Comparison of ENCODE assay signal across 8 cellular contexts in the genomic region with DNA sequence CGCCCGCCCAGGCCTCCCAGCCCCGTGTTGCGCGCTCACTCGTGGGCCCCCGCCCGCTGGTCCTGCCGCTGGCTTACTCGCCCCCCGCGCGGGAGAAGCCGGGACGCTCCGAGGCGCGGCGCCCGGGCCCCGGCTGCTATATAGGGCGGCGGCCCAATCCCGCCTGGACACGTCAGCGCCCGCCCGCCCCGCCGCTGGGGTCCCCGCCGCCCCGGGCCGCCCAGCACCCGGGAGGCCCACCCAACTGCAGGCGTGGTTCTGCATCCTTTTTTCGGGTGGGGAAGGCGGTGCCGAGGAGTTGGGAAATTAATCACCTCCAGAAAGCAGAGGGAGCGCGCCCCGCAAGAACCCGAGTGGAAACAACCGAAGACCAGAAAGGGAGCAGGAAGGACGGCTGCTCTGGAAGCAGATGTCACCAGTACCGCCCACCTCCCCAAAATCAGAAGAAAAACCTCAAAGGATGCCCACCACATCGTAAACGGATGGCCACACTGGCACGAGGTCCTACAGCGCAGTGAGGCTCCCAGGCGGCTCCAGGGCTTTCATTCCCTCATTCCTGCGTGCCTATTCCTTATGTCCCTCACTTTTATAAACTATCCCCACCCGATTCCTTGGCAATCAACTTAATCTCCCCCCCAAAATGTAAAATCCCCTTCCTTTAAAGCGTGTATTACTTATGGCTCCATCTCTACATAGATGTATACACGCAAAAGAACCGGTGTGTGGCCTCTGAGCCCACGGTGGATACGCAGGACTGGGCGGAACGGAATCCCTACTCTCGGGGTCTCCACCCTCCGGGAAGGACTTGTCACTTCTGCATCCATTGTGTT. TPM values are rescaled to one million over a fixed set of nuclear protein-coding genes. Genes with fewer than 3 reads are reported as not detected.
DNase-seq lines count a peak whose midpoint lies in the region; ATAC-seq and TF ChIP-seq lines count a peak whose summit lies in the region.

No MANE protein-coding gene starts in this region.

- no peaks in the 10 kb centered on the region for H3K9me2 ChIP-seq in PC-9 (ENCODE audit: insufficient read depth)

- WGBS in gastroesophageal sphincter (ENCODE audit: low coverage in 1 of 2), 2 donors: 39 to 48% methylated on average over 14 of the region's 62 CpGs
- WGBS in thyroid gland, 2 donors: 39 to 42% methylated on average over 26 to 27 of the region's 62 CpGs

- TF ChIP-seq POLR2A in gastroesophageal sphincter (IDR thresholded peaks at IDR 0.05) (peak in 1 of 2 donors; percentile 48), thyroid gland (IDR thresholded peaks at IDR 0.05) (peak in 1 of 2 donors; percentile 47)

- ATAC-seq in HG02763 (IDR thresholded peaks at IDR 0.05; ENCODE audit: unreplicated experiment) (peak; percentile 44), gastroesophageal sphincter (peak; percentile 94)

- peaks cover 80% of the 10 kb centered on the region for H4K20me1 ChIP-seq in PC-9 (ENCODE audit: insufficient read depth)

- 0 out of 2 replicates have a peak overlapping the region, but pooled peaks have one; percentile 18 for H3K27ac ChIP-seq in PC-9
- peak overlapping the region; percentile 97 to 98 (median 98) for H3K27ac ChIP-seq in gastroesophageal sphincter
- H3K27ac ChIP-seq in thyroid gland: peak overlapping the region in 2 of 3 donors; percentile 95 to 98

- CTCF ChIA-PET in PC-9 (lab: Charles Lee): no interaction called here

- intact Hi-C loops in PC-9 (cut with micrococcal nuclease; ENCODE audit: unreplicated experiment) (loop anchor here (2.0 to 10.0 kb wide), 3 partner anchors 42 to 362 kb away; partner anchors contain the start of genes ATG4B, HDLBP, SEPTIN2 and THAP4), thyroid gland (cut with DNase I) (loop anchor here (5.0 to 10.0 kb wide), 2 partner anchors 44 to 82 kb away; partner anchors contain the start of genes FARP2, HDLBP and SEPTIN2)

- BruUV-seq in PC-9 (replicated peaks; lab: Mats Ljungman, UMichigan): TSS peak; percentile 65

- TF ChIP-seq CTCF in PC-9 (conservative IDR thresholded peaks at IDR 0.05) (no peak), gastroesophageal sphincter (IDR thresholded peaks at IDR 0.05) (no peak), thyroid gland (IDR thresholded peaks at IDR 0.05) (no peak)

- DNase-seq in DMS 273 (lab: John Stamatoyannopoulos, UW; ENCODE audit: unreplicated experiment) (peak; percentile 77), DMS 273 treated with DMSO at 0.1 percent for 48 hours (lab: John Stamatoyannopoulos, UW) (no peak), PC-9 (peak in 1 of 2 experiments; percentile 76), nucleus accumbens (lab: John Stamatoyannopoulos, UW) (peak in 43 of 56 donors; percentile 9 to 86 (median 36)), thyroid gland (peak; percentile 48 to 58)
- DNase-seq in activated naive CD4-positive, alpha-beta T cell treated with Interleukin-2 at 50 U/mL for 16 hours: peak; percentile 43

- H3K9me3 ChIP-seq in PC-9 (ENCODE audit: insufficient read depth, low read depth) (no peaks in the 10 kb centered on the region), gastroesophageal sphincter (no peaks in the 10 kb centered on the region), thyroid gland (no peaks in the 10 kb centered on the region)

- peak overlapping the region; percentile 78 for H3K4me2 ChIP-seq in PC-9

- H3K4me1 ChIP-seq in PC-9 (replicated peaks; ENCODE audit: insufficient read depth): peaks cover 31% of the 10 kb centered on the region
- H3K4me1 ChIP-seq in gastroesophageal sphincter: peaks cover 0 to 54% (median 25%) of the 10 kb centered on the region in 3 donors
- peaks cover 18 to 23% of the 10 kb centered on the region in 2 donors for H3K4me1 ChIP-seq in thyroid gland

- H3K27me3 ChIP-seq in PC-9 (ENCODE audit: insufficient read depth, low read depth): no peaks in the 10 kb centered on the region
- no peaks in the 10 kb centered on the region for H3K27me3 ChIP-seq in gastroesophageal sphincter
- H3K27me3 ChIP-seq in thyroid gland: no peaks in the 10 kb centered on the region

- peak overlapping the region; percentile 65 for H3K4me3 ChIP-seq in PC-9
- H3K4me3 ChIP-seq in gastroesophageal sphincter: peak overlapping the region; percentile 98 to 99
- peak overlapping the region; percentile 2 to 98 (median 27) for H3K4me3 ChIP-seq in thyroid gland (replicated peaks in 1 of 3)

- H3K36me3 ChIP-seq in PC-9 (ENCODE audit: low read depth) (peaks cover 12% of the 10 kb centered on the region; the same call in 1 of the 2 replicates), gastroesophageal sphincter (peaks cover 0 to 12% of the 10 kb centered on the region in 2 donors), thyroid gland (no peaks in the 10 kb centered on the region)

- peaks cover 85% of the 10 kb centered on the region for H3K79me2 ChIP-seq in PC-9 (ENCODE audit: low read depth)

- POLR2A ChIA-PET in PC-9 (lab: Charles Lee; ENCODE audit: unreplicated experiment): no interaction called here

- no peak overlapping the region for H2AFZ ChIP-seq in PC-9

- peaks cover 50% of the 10 kb centered on the region; the same call in 1 of the 2 replicates for H3F3A ChIP-seq in PC-9 (ENCODE audit: insufficient read depth, low read depth)

- TF ChIP-seq EP300 in gastroesophageal sphincter (IDR thresholded peaks at IDR 0.05): no peak

RNA-seq across cellular contexts. Expression of gene HDLBP, which starts 42.5 kb away (rescaled TPM):
- total RNA-seq in PC-9 (2021): 715 and 908 TPM in 2 replicates
- total RNA-seq in gastroesophageal sphincter: 100 to 1,000 TPM; 279 to 367 (median 295) TPM
- total RNA-seq in thyroid gland: 100 to 1,000 TPM; 303 to 490 (median 435) TPM

RNA-seq across cellular contexts. Expression of gene SEPTIN2, which starts 42.8 kb away (rescaled TPM):
- 431 and 500 TPM in 2 replicates for total RNA-seq in PC-9 (2021)
- 100 to 1,000 TPM; 317 to 360 (median 330) TPM for total RNA-seq in gastroesophageal sphincter
- 100 to 1,000 TPM; 340 to 417 (median 365) TPM for total RNA-seq in thyroid gland

Comparison
In these comparisons a context has a peak if more than half of its experiments do, and no peak if none do; other contexts are left out.
1. H3K27ac ChIP-seq: peak in every context shown above with its lines; median percentile 98 in gastroesophageal sphincter; 96 in thyroid gland; 18 in PC-9.
2. H3K4me3 ChIP-seq: peak in every context shown above with its lines; median percentile 98 in gastroesophageal sphincter; 65 in PC-9; 27 in thyroid gland.